ENCODE assay signal across 15 cellular contexts in the genomic region with DNA sequence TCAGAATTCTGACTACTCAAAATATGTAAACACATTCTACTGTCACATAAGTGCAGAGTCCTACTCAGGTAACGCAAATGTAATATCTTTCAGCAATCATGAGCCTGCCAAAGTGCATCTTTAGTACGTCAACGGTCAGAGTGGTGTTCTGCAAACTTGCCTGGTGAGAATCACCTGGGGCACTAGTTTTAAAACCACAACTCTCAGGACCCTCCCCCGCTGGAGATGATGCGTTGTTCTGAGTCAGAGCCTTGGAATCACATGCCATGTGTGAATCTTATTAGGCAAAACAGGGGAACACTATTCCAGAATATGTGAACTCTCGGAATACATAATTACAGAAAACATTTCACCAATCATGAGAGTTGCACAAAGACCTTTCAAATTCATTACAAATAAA.
A peak's percentile ranks its signal among the peaks of the same experiment; 100 is the strongest.
DNase-seq lines count a peak whose midpoint lies in the region; TF ChIP-seq lines count a peak whose summit lies in the region.
"Had no signal": no experiment of that assay in that cellular context is flagged by ENCODE, and none has a peak within 500 bp of the region (broad histone marks: within the 10 kb centered on the region; RNA-seq: fewer than 3 reads in every experiment).

No MANE protein-coding gene starts in this region.

- no peaks in the 10 kb centered on the region for H3K36me3 ChIP-seq in SK-N-MC (ENCODE audit: insufficient read depth, low read length)
- H3K36me3 ChIP-seq: heart right ventricle, tibial artery had no signal

- H3K27ac ChIP-seq in SK-N-MC (peak overlapping the region; percentile 58; the same call in 1 of the 2 replicates), caudate nucleus (ENCODE audit: low read depth, low read length) (no peak overlapping the region)
- H3K27ac ChIP-seq: heart right ventricle, parathyroid adenoma, tibial artery had no signal

- H3K4me3 ChIP-seq in SK-N-MC (peak overlapping the region; percentile 3), fibroblast of pulmonary artery (replicated peaks; ENCODE audit: low read depth, low read length) (no peak overlapping the region), skeletal muscle cell (ENCODE audit: low read depth, low read length) (no peak overlapping the region)
- H3K4me3 ChIP-seq: heart right ventricle, mucosa of descending colon, tibial artery had no signal

- H3K9me3 ChIP-seq in SK-N-MC (ENCODE audit: low read depth, low read length): no peaks in the 10 kb centered on the region
- H3K9me3 ChIP-seq: mucosa of descending colon, tibial artery had no signal

- H3K9ac ChIP-seq in SK-N-MC (ENCODE audit: insufficient read length): no peak overlapping the region
- H3K9ac ChIP-seq: parathyroid adenoma had no signal

- peak; percentile 1 for DNase-seq in SIG-M5 treated with dmso at 0.1 percent for 504 hours (lab: John Stamatoyannopoulos, UW; ENCODE audit: unreplicated experiment)
- no peak for DNase-seq in SIG-M5 (lab: John Stamatoyannopoulos, UW)
- DNase-seq in SK-N-MC (ENCODE audit: low read depth, low spot score): peak; percentile 58
- peak; percentile 8 for DNase-seq in fibroblast of pulmonary artery (ENCODE audit: low read depth)
- DNase-seq in skeletal muscle cell (ENCODE audit: low read depth): peak; percentile 3
- no peak for DNase-seq in ureter (ENCODE audit: low spot score)
- no peak for DNase-seq in activated CD4-positive, alpha-beta T cell treated with anti-CD3 and anti-CD28 coated beads for 48 hours
- no peak for DNase-seq in caudate nucleus (lab: John Stamatoyannopoulos, UW)
- DNase-seq: activated naive CD8-positive, alpha-beta T cell treated with anti-CD3 and anti-CD28 coated beads, Interleukin-2, amount 50 U/mL, for 24 hours; effector CD8-positive, alpha-beta T cell; heart right ventricle; mucosa of descending colon; NCI-H2029; tibial artery had no signal

- TF ChIP-seq CTCF in fibroblast of pulmonary artery (IDR thresholded peaks at IDR 0.05; ENCODE audit: low read length, missing control alignments): no peak

Comparison
In these comparisons a context has a peak if more than half of its experiments do, and no peak if none do; other contexts are left out.
1. DNase-seq: peak in SIG-M5 treated with dmso at 0.1 percent for 504 hours (single experiment), SK-N-MC (single experiment), fibroblast of pulmonary artery (single experiment) and skeletal muscle cell (single experiment); none in SIG-M5 (single experiment), ureter (single experiment), activated CD4-positive, alpha-beta T cell treated with anti-CD3 and anti-CD28 coated beads for 48 hours (single experiment) and caudate nucleus (0 of 61).